8 cellular contexts compared by ENCODE assay signal in the genomic region with DNA sequence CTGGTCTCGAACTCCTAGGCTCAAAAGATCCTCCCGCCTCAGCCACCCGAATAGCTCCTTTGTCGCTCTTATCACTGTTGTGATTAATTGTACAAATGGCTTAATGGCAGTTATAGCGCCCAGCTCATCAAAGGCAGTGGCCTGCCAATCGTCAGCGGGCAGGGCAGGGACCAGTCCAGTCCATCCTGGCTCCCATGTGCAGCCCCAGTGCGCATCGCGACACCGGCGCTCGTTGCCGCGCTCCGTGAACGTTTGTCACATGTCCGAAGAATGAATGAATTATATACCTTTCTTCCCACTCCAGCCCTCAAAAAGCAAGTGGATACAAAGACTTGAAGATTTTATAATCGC. TPM values are rescaled to one million over a fixed set of nuclear protein-coding genes. Genes with fewer than 3 reads are reported as not detected.
DNase-seq lines count a peak whose midpoint lies in the region; ATAC-seq and TF ChIP-seq lines count a peak whose summit lies in the region.

No MANE protein-coding gene starts in this region.

- no peaks in the 10 kb centered on the region for H3K27me3 ChIP-seq in osteoblast (ENCODE audit: insufficient read depth, low read length)

- H3K36me3 Mint-ChIP-seq in activated T-helper 17 cell treated with anti-CD3 and anti-CD28 coated beads, Interleukin-2, amount 50 U/mL, for 72 hours (ENCODE audit: low read depth): peaks cover 33% of the 10 kb centered on the region

- DNase-seq in AG08396 (ENCODE audit: low spot score): peak; percentile 56
- peak; percentile 48 for DNase-seq in GM19238 (ENCODE audit: insufficient read length, low spot score)
- DNase-seq in NCI-H2227 (lab: John Stamatoyannopoulos, UW; ENCODE audit: unreplicated experiment): peak; percentile 80
- DNase-seq in globus pallidus (ENCODE audit: low spot score): peak; percentile 52
- DNase-seq in osteoblast (ENCODE audit: insufficient read length, low spot score, missing footprints): peak; percentile 77

- no peaks in the 10 kb centered on the region for H3K9me3 Mint-ChIP-seq in activated T-helper 17 cell treated with anti-CD3 and anti-CD28 coated beads, Interleukin-2, amount 50 U/mL, for 72 hours

- peaks cover 16% of the 10 kb centered on the region for H3K79me2 ChIP-seq in osteoblast (ENCODE audit: insufficient read depth, low read length)

- H3K4me1 Mint-ChIP-seq in activated T-helper 17 cell treated with anti-CD3 and anti-CD28 coated beads, Interleukin-2, amount 50 U/mL, for 72 hours: peaks cover 6% of the 10 kb centered on the region

- H3K4me3 Mint-ChIP-seq in activated T-helper 17 cell treated with anti-CD3 and anti-CD28 coated beads, Interleukin-2, amount 50 U/mL, for 72 hours: peak overlapping the region; percentile 99

- H4K20me1 ChIP-seq in osteoblast (ENCODE audit: insufficient read depth, low read length): peaks cover 2% of the 10 kb centered on the region

- peak overlapping the region; percentile 89 for H3K27ac ChIP-seq in osteoblast (ENCODE audit: low read depth, low read length)

- no peak for TF ChIP-seq CTCF in osteoblast (IDR thresholded peaks at IDR 0.05; ENCODE audit: extremely low read depth, low read depth, low read length)

- H3K9me3 ChIP-seq in osteoblast (ENCODE audit: low read depth, low read length): no peaks in the 10 kb centered on the region

- peak overlapping the region; percentile 91 for H3K4me2 ChIP-seq in osteoblast (ENCODE audit: insufficient read depth, low read length)

- H3K4me3 ChIP-seq in osteoblast (ENCODE audit: insufficient read depth, low read length): peak overlapping the region; percentile 82

- peak overlapping the region; percentile 90 for H3K27ac Mint-ChIP-seq in activated T-helper 17 cell treated with anti-CD3 and anti-CD28 coated beads, Interleukin-2, amount 50 U/mL, for 72 hours

- H3K36me3 ChIP-seq in osteoblast (ENCODE audit: insufficient read depth, low read length): no peaks in the 10 kb centered on the region

- peaks cover 42% of the 10 kb centered on the region for H3K4me1 ChIP-seq in osteoblast (ENCODE audit: insufficient read depth, low read length)

- H3K27me3 Mint-ChIP-seq in activated T-helper 17 cell treated with anti-CD3 and anti-CD28 coated beads, Interleukin-2, amount 50 U/mL, for 72 hours: no peaks in the 10 kb centered on the region

- peak; percentile 60 for ATAC-seq in activated T-helper 17 cell treated with anti-CD3 and anti-CD28 coated beads, Interleukin-2, amount 50 U/mL, for 72 hours (replicated peaks)
- no peak for ATAC-seq in GM21825 (IDR thresholded peaks at IDR 0.05; ENCODE audit: unreplicated experiment)
- no peak for ATAC-seq in GM18867 (IDR thresholded peaks at IDR 0.05; ENCODE audit: unreplicated experiment)

- peak overlapping the region; percentile 73 for H2AFZ ChIP-seq in osteoblast (ENCODE audit: low read length)

RNA-seq across cellular contexts. Expression of a gene that starts 18.4 kb away (rescaled TPM):
- total RNA-seq in activated T-helper 17 cell treated with anti-CD3 and anti-CD28 coated beads, Interleukin-2, amount 50 U/mL, for 72 hours: 10 to 100 TPM; 31.3 to 59.9 TPM
- 37.4 and 42.7 TPM in 2 replicates for total RNA-seq in osteoblast

RNA-seq across cellular contexts. Expression of a gene that starts 19.2 kb away (rescaled TPM):
- total RNA-seq in activated T-helper 17 cell treated with anti-CD3 and anti-CD28 coated beads, Interleukin-2, amount 50 U/mL, for 72 hours: 10 to 100 TPM; 11.8 to 26.8 TPM
- total RNA-seq in osteoblast: 61.9 and 66.6 TPM in 2 replicates

RNA-seq across cellular contexts. Expression of a gene that starts 28.4 kb away (rescaled TPM):
- total RNA-seq in activated T-helper 17 cell treated with anti-CD3 and anti-CD28 coated beads, Interleukin-2, amount 50 U/mL, for 72 hours: 10 to 100 TPM; 20.7 to 32.1 TPM
- 6.5 and 7.7 TPM in 2 replicates for total RNA-seq in osteoblast

RNA-seq across cellular contexts. Expression of a gene that starts 35.3 kb away (rescaled TPM):
- 100 to 1,000 TPM in 1 of 2 donors, 10 to 100 TPM in 1; 84.0 to 123 TPM for total RNA-seq in activated T-helper 17 cell treated with anti-CD3 and anti-CD28 coated beads, Interleukin-2, amount 50 U/mL, for 72 hours
- total RNA-seq in osteoblast: 35.9 and 41.3 TPM in 2 replicates

RNA-seq across cellular contexts. Expression of a gene that starts 46.4 kb away (rescaled TPM):
- 100 to 1,000 TPM in 1 of 2 donors, 10 to 100 TPM in 1; 87.7 to 131 TPM for total RNA-seq in activated T-helper 17 cell treated with anti-CD3 and anti-CD28 coated beads, Interleukin-2, amount 50 U/mL, for 72 hours
- total RNA-seq in osteoblast: 17.4 and 19.7 TPM in 2 replicates
